ENCODE assay signal across 1 cellular context in genomic region chr6:142155895-142156757, GRCh38.
TF ChIP-seq lines count a peak whose summit lies in the region.

No MANE protein-coding gene starts in this region.

TF ChIP-seq in GM12878, 131 proteins besides CTCF, POLR2A, EP300 and RAD21 (continued from another document):
- TF ChIP-seq CBFB (IDR thresholded peaks at IDR 0.05; ENCODE audit: low read depth) (no peak), KLF5 (IDR thresholded peaks at IDR 0.05; ENCODE audit: partially characterized antibody) (no peak), PAX8 (IDR thresholded peaks at IDR 0.05) (no peak), MXI1 (IDR thresholded peaks at IDR 0.05; ENCODE audit: low read depth, low read length) (no peak), ZBTB11 (CRISPR knock-in tag; IDR thresholded peaks at IDR 0.05) (no peak), PKNOX1 (IDR thresholded peaks at IDR 0.05) (peak; percentile 61; the same call in 1 of the 2 replicates), REST (IDR thresholded peaks at IDR 0.05; ENCODE audit: low read depth, low read length) (no peak), SRF (IDR thresholded peaks at IDR 0.05; ENCODE audit: low read depth in 2 of 2, low read length in 2 of 2) (no peak), E4F1 (IDR thresholded peaks at IDR 0.05; ENCODE audit: borderline replicate concordance, partially characterized antibody) (no peak), TARDBP (IDR thresholded peaks at IDR 0.05; ENCODE audit: borderline replicate concordance) (no peak), NR2F1 (conservative IDR thresholded peaks at IDR 0.05) (no peak), MLLT1 (IDR thresholded peaks at IDR 0.05) (no peak), GATAD2B (conservative IDR thresholded peaks at IDR 0.05; ENCODE audit: low read depth) (no peak), MEF2B (IDR thresholded peaks at IDR 0.05; ENCODE audit: partially characterized antibody, poor library complexity, severe bottlenecking) (peak; percentile 79), SPI1 (IDR thresholded peaks at IDR 0.05; ENCODE audit: borderline replicate concordance, insufficient read depth, low read depth, low read length) (no peak), RAD51 (IDR thresholded peaks at IDR 0.05) (no peak), EZH2 (IDR thresholded peaks at IDR 0.05; ENCODE audit: borderline replicate concordance, control insufficient read depth, low read depth, low read length) (no peak), HDAC6 (IDR thresholded peaks at IDR 0.05; ENCODE audit: unreplicated experiment) (no peak), ZNF622 (IDR thresholded peaks at IDR 0.05) (no peak), ZSCAN29 (IDR thresholded peaks at IDR 0.05) (no peak), ZNF384 (IDR thresholded peaks at IDR 0.05; ENCODE audit: borderline replicate concordance, low read depth, low read length) (peak; percentile 24; the same call in 1 of the 2 replicates), SUPT20H (IDR thresholded peaks at IDR 0.05; ENCODE audit: borderline replicate concordance, control insufficient read depth, low read depth, low read length) (no peak), ATF2 (IDR thresholded peaks at IDR 0.05; ENCODE audit: low read length) (no peak), PAX5 (IDR thresholded peaks at IDR 0.05; ENCODE audit: borderline replicate concordance, low read depth, low read length) (no peak)
